Comparison of ENCODE assay signal across 19 cellular contexts in the genomic region with DNA sequence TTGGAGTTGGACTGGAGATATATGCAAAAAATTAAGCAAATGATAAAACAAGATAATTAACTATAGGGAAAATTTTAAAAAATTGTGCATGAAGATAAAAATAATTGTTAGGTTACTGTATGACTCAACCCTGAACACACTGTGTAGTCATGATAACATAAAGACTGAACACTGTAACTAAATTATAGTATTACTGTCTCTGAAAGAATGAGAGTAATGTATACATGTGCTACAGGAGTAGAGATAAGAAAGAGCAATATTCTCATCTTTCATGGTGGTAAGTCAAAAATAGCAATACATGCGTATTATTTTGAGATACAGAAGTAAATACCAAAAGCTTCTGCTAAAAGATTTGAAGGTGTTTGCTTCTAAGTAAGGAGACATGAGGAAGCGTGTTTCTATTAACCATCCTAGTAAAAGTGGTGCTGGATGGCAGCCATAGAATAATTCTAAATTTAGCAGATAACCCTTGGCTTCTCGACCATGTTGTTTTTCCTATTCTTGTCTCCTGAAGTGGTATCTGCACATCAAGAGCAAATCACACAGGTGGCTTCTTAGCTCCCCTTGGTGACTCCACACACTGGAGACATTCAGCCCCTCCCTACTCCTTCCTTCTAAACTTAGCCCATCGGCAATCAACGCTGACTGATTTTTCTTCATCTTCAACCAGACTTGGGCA.
"Had no signal": no experiment of that assay in that cellular context is flagged by ENCODE, and none has a peak within 500 bp of the region (broad histone marks: within the 10 kb centered on the region; RNA-seq: fewer than 3 reads in every experiment).

No MANE protein-coding gene starts in this region.

- H3K9me3 Mint-ChIP-seq: neural progenitor cell had no signal

- H3K9ac ChIP-seq: neural progenitor cell had no signal

- H3K36me3 ChIP-seq: neural progenitor cell, ovary, thyroid gland had no signal

- H3K36me3 Mint-ChIP-seq: activated naive CD4-positive, alpha-beta T cell treated with anti-CD3 and anti-CD28 coated beads, Interleukin-2, amount 10 ng/mL, durations not matched to agents 7 days and 5 days; naive B cell; neural progenitor cell; stimulated activated effector memory CD8-positive, alpha-beta T cell treated with anti-CD3 and anti-CD28 coated beads, Interleukin-12 subunit alpha, Interleukin-12 subunit beta, amount 100 ng/mL, for 72 hours had no signal

- H3K27ac Mint-ChIP-seq: activated naive CD4-positive, alpha-beta T cell treated with anti-CD3 and anti-CD28 coated beads, Interleukin-2, amount 10 ng/mL, durations not matched to agents 7 days and 5 days; naive B cell; neural progenitor cell; stimulated activated effector memory CD8-positive, alpha-beta T cell treated with anti-CD3 and anti-CD28 coated beads, Interleukin-12 subunit alpha, Interleukin-12 subunit beta, amount 100 ng/mL, for 72 hours had no signal

- H3K27me3 Mint-ChIP-seq: activated naive CD4-positive, alpha-beta T cell treated with anti-CD3 and anti-CD28 coated beads, Interleukin-2, amount 10 ng/mL, durations not matched to agents 7 days and 5 days; naive B cell had no signal

- ATAC-seq: left lobe of liver; stimulated activated effector memory CD8-positive, alpha-beta T cell treated with anti-CD3 and anti-CD28 coated beads, Interleukin-12 subunit alpha, Interleukin-12 subunit beta, amount 100 ng/mL, for 72 hours had no signal

- H3K27me3 ChIP-seq: neural progenitor cell, ovary, thyroid gland had no signal

- H3K4me3 Mint-ChIP-seq: activated naive CD4-positive, alpha-beta T cell treated with anti-CD3 and anti-CD28 coated beads, Interleukin-2, amount 10 ng/mL, durations not matched to agents 7 days and 5 days; naive B cell; neural progenitor cell; stimulated activated effector memory CD8-positive, alpha-beta T cell treated with anti-CD3 and anti-CD28 coated beads, Interleukin-12 subunit alpha, Interleukin-12 subunit beta, amount 100 ng/mL, for 72 hours had no signal

- H3K4me1 Mint-ChIP-seq: activated naive CD4-positive, alpha-beta T cell treated with anti-CD3 and anti-CD28 coated beads, Interleukin-2, amount 10 ng/mL, durations not matched to agents 7 days and 5 days; naive B cell; neural progenitor cell; stimulated activated effector memory CD8-positive, alpha-beta T cell treated with anti-CD3 and anti-CD28 coated beads, Interleukin-12 subunit alpha, Interleukin-12 subunit beta, amount 100 ng/mL, for 72 hours had no signal

- DNase-seq: activated CD4-positive, alpha-beta T cell treated with anti-CD3 and anti-CD28 coated beads for 1 hour; activated CD4-positive, alpha-beta T cell treated with anti-CD3 and anti-CD28 coated beads, Interleukin-2, amount 50 U/mL, for 48 hours; activated naive CD4-positive, alpha-beta T cell treated with anti-CD3 and anti-CD28 coated beads, Interleukin-2, amount 10 ng/mL, durations not matched to agents 7 days and 5 days; caudate nucleus; effector CD8-positive, alpha-beta T cell; head of caudate nucleus; naive B cell; ovary; T-helper 1 cell; T1000; thyroid gland had no signal

- H3K9me3 ChIP-seq: ovary, thyroid gland had no signal

- H3K4me1 ChIP-seq: neural progenitor cell, thyroid gland had no signal

- H3K4me2 ChIP-seq: neural progenitor cell had no signal

- H3K4me3 ChIP-seq: coronary artery, neural progenitor cell, ovary, thyroid gland had no signal

- H2AFZ ChIP-seq: neural progenitor cell had no signal

- FAIRE-seq: endothelial cell of umbilical vein, frontal cortex, keratinocyte, urothelium cell line had no signal

- H3K27ac ChIP-seq: coronary artery, neural progenitor cell, ovary, thyroid gland had no signal
